In genomic region chr7:50315193-50315592, GRCh38 we compare ENCODE assay signal across 1 cellular context.
TF ChIP-seq lines count a peak whose summit lies in the region.

No MANE protein-coding gene starts in this region.

TF ChIP-seq in GM12878, 131 proteins besides CTCF, POLR2A, EP300 and RAD21:
- TF ChIP-seq ATF3 (IDR thresholded peaks at IDR 0.05; ENCODE audit: borderline replicate concordance, extremely low read depth, low read depth, low read length) (no peak), ZZZ3 (IDR thresholded peaks at IDR 0.05; ENCODE audit: control insufficient read depth, insufficient read length, low read depth) (no peak), USF2 (IDR thresholded peaks at IDR 0.05; ENCODE audit: borderline replicate concordance, low read depth, low read length) (no peak), RBBP5 (conservative IDR thresholded peaks at IDR 0.05) (no peak), E4F1 (IDR thresholded peaks at IDR 0.05; ENCODE audit: borderline replicate concordance, partially characterized antibody) (no peak), STAT1 (conservative IDR thresholded peaks at IDR 0.05) (no peak), BMI1 (IDR thresholded peaks at IDR 0.05; ENCODE audit: borderline replicate concordance) (no peak), BCLAF1 (IDR thresholded peaks at IDR 0.05) (no peak), GABPA (IDR thresholded peaks at IDR 0.05; ENCODE audit: low read depth) (no peak), REST (IDR thresholded peaks at IDR 0.05; ENCODE audit: low read depth, low read length) (no peak), LARP7 (IDR thresholded peaks at IDR 0.05) (no peak), USF1 (IDR thresholded peaks at IDR 0.05; ENCODE audit: borderline replicate concordance, extremely low read length, insufficient read depth, low read depth, low read length) (no peak), HSF1 (IDR thresholded peaks at IDR 0.05; ENCODE audit: low read depth, low read length) (no peak), NBN (IDR thresholded peaks at IDR 0.05) (no peak), ETV6 (conservative IDR thresholded peaks at IDR 0.05 in 1 of 2, IDR thresholded peaks at IDR 0.05 in 1 of 2; ENCODE audit: borderline replicate concordance in 1 of 2, low read depth in 1 of 2) (no peak), PAX5 (IDR thresholded peaks at IDR 0.05; ENCODE audit: borderline replicate concordance, low read depth, low read length) (no peak)
